ENCODE assay signal across 8 cellular contexts in the genomic region with DNA sequence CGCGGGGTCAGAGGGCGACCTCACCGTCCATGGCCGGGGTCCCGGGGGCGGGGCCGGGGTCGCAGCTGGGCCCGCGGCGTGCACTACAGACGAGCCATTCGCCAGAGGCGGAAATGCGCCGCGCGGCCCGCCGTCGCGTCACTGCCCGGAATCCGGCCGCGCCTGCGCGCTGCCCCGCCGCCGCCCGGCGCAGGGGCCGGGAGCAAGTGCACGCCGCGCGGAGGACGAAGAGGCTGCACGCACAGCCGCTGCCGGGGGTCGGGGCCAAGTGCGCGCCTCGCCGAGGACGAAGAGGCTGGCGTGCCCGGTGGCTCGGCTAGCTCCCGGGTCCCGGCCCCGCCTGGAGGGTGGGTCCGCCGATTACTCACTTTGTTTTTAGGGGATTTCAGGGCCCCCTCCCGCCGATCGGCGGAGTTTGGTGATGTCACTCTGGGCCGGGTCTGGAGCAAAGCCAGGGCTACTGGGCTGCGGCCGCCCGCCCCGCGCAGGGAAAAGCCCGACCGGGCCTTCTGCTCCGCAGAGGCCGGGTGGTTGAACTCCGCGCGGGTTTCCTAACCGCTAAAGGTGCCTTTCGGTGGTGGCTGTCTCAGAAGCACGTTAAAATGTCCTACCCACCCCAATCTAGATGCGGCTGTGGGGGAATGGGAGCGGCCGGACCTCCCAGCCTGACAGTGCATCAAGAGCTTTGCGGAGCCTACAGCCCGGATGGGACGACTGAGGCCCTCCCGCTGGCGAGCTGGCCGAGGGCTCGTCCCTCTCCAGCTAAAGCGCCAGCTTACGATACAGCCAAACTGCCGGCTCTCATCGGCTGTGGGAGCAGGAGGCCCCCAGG. TPM values are rescaled to one million over a fixed set of nuclear protein-coding genes. Genes with fewer than 3 reads are reported as not detected.
DNase-seq lines count a peak whose midpoint lies in the region; ATAC-seq and TF ChIP-seq lines count a peak whose summit lies in the region.

A gene (minus strand): TSS at position 115 of the 832 bp plus-strand sequence. CDS start 84 bp downstream, at position 31.

- intact Hi-C loops in activated B cell treated with CpG ODN at 0.5 μM for 24 hours (cut with micrococcal nuclease), result loop anchor here (1.0 to 5.0 kb wide), 8 partner anchors 11 to 339 kb away; a partner anchor contains a TSS

- peak within 1 kb of the TSS; percentile 93 for H3K27ac Mint-ChIP-seq in activated B cell treated with CpG ODN at 0.5 μM for 24 hours

- no peak for TF ChIP-seq CTCF in activated B cell treated with CpG ODN at 0.5 μM for 24 hours (IDR thresholded peaks at IDR 0.05)
- TF ChIP-seq CTCF in cardiac fibroblast (IDR thresholded peaks at IDR 0.05; ENCODE audit: low read depth, low read length), result no peak

- peak within 1 kb of the TSS; percentile 87 for H3K4me3 Mint-ChIP-seq in activated B cell treated with CpG ODN at 0.5 μM for 24 hours

- CTCF ChIA-PET in activated B cell treated with CpG ODN at 0.5 μM for 24 hours (lab: Charles Lee), result interaction anchor here (0.7 to 1.4 kb wide), 6 partner anchors 25 to 227 kb away, joined by 3 to 7 read pairs (median 4); a partner anchor contains a TSS

- POLR2A ChIA-PET in activated B cell treated with CpG ODN at 0.5 μM for 24 hours (lab: Charles Lee), result interaction anchor here (0.5 to 19.4 kb wide), 32 partner anchors 9 to 1690 kb away, joined by 3 to 617 read pairs (median 4); a partner anchor contains a TSS

- peak within 1 kb of the TSS; percentile 91 to 94 for H3K4me3 ChIP-seq in cardiac fibroblast (replicated peaks in 1 of 2; ENCODE audit: low read depth in 2 of 2, low read length in 2 of 2)

- H3K4me1 Mint-ChIP-seq in activated B cell treated with CpG ODN at 0.5 μM for 24 hours, result peaks cover 35% of the 10 kb centered on the region

- ATAC-seq in GM18858 (IDR thresholded peaks at IDR 0.05; ENCODE audit: unreplicated experiment) (peak; percentile 64), HG03066 (IDR thresholded peaks at IDR 0.05; ENCODE audit: low read depth, unreplicated experiment) (peak; percentile 76), activated B cell treated with CpG ODN at 0.5 μM for 24 hours (ENCODE audit: low read depth) (peak; percentile 87)

- peak; percentile 89 for DNase-seq in ACHN
- DNase-seq in NCI-H2196 (lab: John Stamatoyannopoulos, UW; ENCODE audit: unreplicated experiment), result peak; percentile 98
- DNase-seq in activated B cell treated with CpG ODN at 0.5 μM for 24 hours, result peak; percentile 91
- peak; percentile 95 to 97 for DNase-seq in cardiac fibroblast (ENCODE audit: low read depth in 2 of 2)
- peak; percentile 90 for DNase-seq in iris pigment epithelial cell (ENCODE audit: low read depth)
- peak; percentile 84 for DNase-seq in stimulated activated CD4-positive, alpha-beta T cell treated with anti-CD3 and anti-CD28 coated beads, Interleukin-12 subunit alpha, Interleukin-12 subunit beta, amount 100 ng/mL, for 4 hours

- in situ Hi-C loops in ACHN (cut with HindIII; ENCODE audit: low pct_ligation_motif_present, low pct_unique_long_range_greater_than_20kb, low sequenced_read_pairs), result no loop called here

- no peaks in the 10 kb centered on the region for H3K9me3 Mint-ChIP-seq in activated B cell treated with CpG ODN at 0.5 μM for 24 hours

- H3K36me3 Mint-ChIP-seq in activated B cell treated with CpG ODN at 0.5 μM for 24 hours (ENCODE audit: low read depth), result peaks cover 32% of the 10 kb centered on the region

- no peaks in the 10 kb centered on the region for H3K27me3 Mint-ChIP-seq in activated B cell treated with CpG ODN at 0.5 μM for 24 hours

RNA-seq across cellular contexts. Expression of the gene that starts here (rescaled TPM):
- total RNA-seq in activated B cell treated with CpG ODN at 0.5 μM for 24 hours, result 110 and 119 TPM in 2 replicates

Comparison
In these comparisons a context has a peak if more than half of its experiments do, and no peak if none do; other contexts are left out.
1. Peak in every context shown above with its lines: DNase-seq, ATAC-seq and H3K4me3 ChIP-seq.